ENCODE assay signal across 11 cellular contexts in genomic region chr10:107442035-107442505, GRCh38.
DNase-seq lines count a peak whose midpoint lies in the region; ATAC-seq and FAIRE-seq lines count a peak whose summit lies in the region.
"Had no signal": no experiment of that assay in that cellular context is flagged by ENCODE, and none has a peak within 500 bp of the region (broad histone marks: within the 10 kb centered on the region; RNA-seq: fewer than 3 reads in every experiment).

No MANE protein-coding gene starts in this region.

- DNase-seq in M059J (ENCODE audit: low read depth) (peak; percentile 50), memory B cell (ENCODE audit: low spot score in 2 of 2) (no peak), hepatic stellate cell (ENCODE audit: low spot score) (no peak), small intestine (no peak)
- DNase-seq in stimulated activated CD4-positive, alpha-beta T cell treated with anti-CD3 and anti-CD28 coated beads, Interleukin-1b, Interleukin-23, amount 100 ng/mL, for 48 hours = no peak
- DNase-seq in activated CD4-positive, alpha-beta T cell treated with anti-CD3 and anti-CD28 coated beads for 1 hour = no peak
- DNase-seq: activated naive CD8-positive, alpha-beta T cell treated with anti-CD3 and anti-CD28 coated beads, Interleukin-2, amount 10 ng/mL, durations not matched to agents 7 days and 5 days; kidney had no signal

- H3K4me3 Mint-ChIP-seq in memory B cell = peak overlapping the region; percentile 16
- H3K4me3 Mint-ChIP-seq: activated naive CD8-positive, alpha-beta T cell treated with anti-CD3 and anti-CD28 coated beads, Interleukin-2, amount 10 ng/mL, durations not matched to agents 7 days and 5 days had no signal

- no peaks in the 10 kb centered on the region for H3K36me3 Mint-ChIP-seq in memory B cell
- H3K36me3 Mint-ChIP-seq: activated naive CD8-positive, alpha-beta T cell treated with anti-CD3 and anti-CD28 coated beads, Interleukin-2, amount 10 ng/mL, durations not matched to agents 7 days and 5 days had no signal

- no peaks in the 10 kb centered on the region for H3K9me3 ChIP-seq in small intestine (ENCODE audit: control insufficient read depth, low read depth)

- H3K27ac ChIP-seq in small intestine (ENCODE audit: low read depth in 1 of 2, low read length in 1 of 2) = no peak overlapping the region

- H3K4me1 ChIP-seq in small intestine (ENCODE audit: control insufficient read depth in 2 of 2, insufficient read depth in 1 of 2, low read depth in 1 of 2, low read length in 1 of 2) = no peaks in the 10 kb centered on the region

- H3K9me3 Mint-ChIP-seq in memory B cell = peaks cover 5% of the 10 kb centered on the region

- ATAC-seq in GM18861 (IDR thresholded peaks at IDR 0.05; ENCODE audit: unreplicated experiment) (peak; percentile 91), HG02588 (IDR thresholded peaks at IDR 0.05; ENCODE audit: unreplicated experiment) (peak; percentile 98), memory B cell (ENCODE audit: low read depth) (no peak)
- ATAC-seq: Panc1 had no signal

- no peaks in the 10 kb centered on the region for H3K27me3 ChIP-seq in small intestine (ENCODE audit: control insufficient read depth in 2 of 2, insufficient read depth in 2 of 2, low read length in 2 of 2)

- no peaks in the 10 kb centered on the region for H3K27me3 Mint-ChIP-seq in memory B cell
- H3K27me3 Mint-ChIP-seq: activated naive CD8-positive, alpha-beta T cell treated with anti-CD3 and anti-CD28 coated beads, Interleukin-2, amount 10 ng/mL, durations not matched to agents 7 days and 5 days had no signal

- H3K36me3 ChIP-seq in small intestine (ENCODE audit: control insufficient read depth in 2 of 2, insufficient read depth in 2 of 2, low read length in 2 of 2) = no peaks in the 10 kb centered on the region

- FAIRE-seq in small intestine (lab: Jason Lieb, UNC) = no peak

- WGBS in small intestine, 3 donors = 65 to 87% (median 79%) methylated on average over 5 of the region's 5 CpGs

- H3K27ac Mint-ChIP-seq in memory B cell = no peak overlapping the region
- H3K27ac Mint-ChIP-seq: activated naive CD8-positive, alpha-beta T cell treated with anti-CD3 and anti-CD28 coated beads, Interleukin-2, amount 10 ng/mL, durations not matched to agents 7 days and 5 days had no signal

- no peak overlapping the region for H3K4me3 ChIP-seq in small intestine (ENCODE audit: low read depth in 1 of 2, low read length in 2 of 2)

- peaks cover 5% of the 10 kb centered on the region for H3K4me1 Mint-ChIP-seq in memory B cell
- H3K4me1 Mint-ChIP-seq: activated naive CD8-positive, alpha-beta T cell treated with anti-CD3 and anti-CD28 coated beads, Interleukin-2, amount 10 ng/mL, durations not matched to agents 7 days and 5 days had no signal
